23 cellular contexts compared by ENCODE assay signal in genomic region chr2:233012301-233012971, GRCh38. TPM values are rescaled to one million over a fixed set of nuclear protein-coding genes. Genes with fewer than 3 reads are reported as not detected.
DNase-seq lines count a peak whose midpoint lies in the region; ATAC-seq, FAIRE-seq and TF ChIP-seq lines count a peak whose summit lies in the region.
"Had no signal": no experiment of that assay in that cellular context is flagged by ENCODE, and none has a peak within 500 bp of the region (broad histone marks: within the 10 kb centered on the region; RNA-seq: fewer than 3 reads in every experiment).

No MANE protein-coding gene starts in this region.

- H3K9ac ChIP-seq in endodermal cell (ENCODE audit: extremely low read depth, low read length, poor library complexity, severe bottlenecking) (no peak overlapping the region), mucosa of stomach (ENCODE audit: low read length) (peak overlapping the region; percentile 82)

- no peak overlapping the region for H3K27ac ChIP-seq in endodermal cell (ENCODE audit: low read depth, low read length)
- H3K27ac ChIP-seq in upper lobe of right lung = no peak overlapping the region
- H3K27ac ChIP-seq: 22Rv1 had no signal

- intact Hi-C loops in upper lobe of right lung (cut with DNase I) = no loop called here

- no peak for ATAC-seq in activated CD4-positive, CD25-positive, alpha-beta regulatory T cell treated with anti-CD3 and anti-CD28 coated beads, Interleukin-2, amount 50 U/mL, for 24 hours
- ATAC-seq in upper lobe of right lung = peak; percentile 51
- ATAC-seq: activated CD4-positive, alpha-beta T cell treated with anti-CD3 and anti-CD28 coated beads for 36 hours; left cardiac atrium had no signal

- H3K4me1 ChIP-seq in endodermal cell (ENCODE audit: control insufficient read depth, insufficient read depth, low read length) (no peaks in the 10 kb centered on the region), mucosa of stomach (ENCODE audit: control insufficient read depth, insufficient read depth, low read length) (peaks cover 20% of the 10 kb centered on the region), upper lobe of right lung (peaks cover 3% of the 10 kb centered on the region)

- no peaks in the 10 kb centered on the region for H3K9me3 Mint-ChIP-seq in endodermal cell

- TF ChIP-seq CTCF in endodermal cell (conservative IDR thresholded peaks at IDR 0.05) = no peak
- no peak for TF ChIP-seq CTCF in upper lobe of right lung (IDR thresholded peaks at IDR 0.05)

- H3K36me3 Mint-ChIP-seq in endodermal cell (ENCODE audit: low read depth) = no peaks in the 10 kb centered on the region

- H3K4me3 ChIP-seq in endodermal cell (ENCODE audit: low read length) (no peak overlapping the region), mucosa of stomach (ENCODE audit: low read length) (peak overlapping the region; percentile 75), upper lobe of right lung (no peak overlapping the region)
- H3K4me3 ChIP-seq: MG63, smooth muscle cell had no signal

- H3K27me3 Mint-ChIP-seq in endodermal cell (ENCODE audit: insufficient read depth) = peaks cover 14% of the 10 kb centered on the region

- H3K36me3 ChIP-seq in endodermal cell (ENCODE audit: control insufficient read depth, insufficient read depth, low read length) = no peaks in the 10 kb centered on the region
- peaks cover 8% of the 10 kb centered on the region for H3K36me3 ChIP-seq in mucosa of stomach (ENCODE audit: control insufficient read depth, insufficient read depth, low read length)
- no peaks in the 10 kb centered on the region for H3K36me3 ChIP-seq in upper lobe of right lung
- H3K36me3 ChIP-seq: MG63 had no signal

- no peaks in the 10 kb centered on the region for H3K9me3 ChIP-seq in endodermal cell (ENCODE audit: control insufficient read depth, low read length)
- no peaks in the 10 kb centered on the region for H3K9me3 ChIP-seq in mucosa of stomach (ENCODE audit: control insufficient read depth, low read length)
- H3K9me3 ChIP-seq in upper lobe of right lung = no peaks in the 10 kb centered on the region
- H3K9me3 ChIP-seq: MG63 had no signal

- H3K27ac Mint-ChIP-seq in endodermal cell = no peak overlapping the region
- H3K27ac Mint-ChIP-seq: activated CD4-positive, alpha-beta T cell treated with anti-CD3 and anti-CD28 coated beads for 36 hours had no signal

- H3K4me1 Mint-ChIP-seq in endodermal cell = no peaks in the 10 kb centered on the region
- H3K4me1 Mint-ChIP-seq: activated CD4-positive, alpha-beta T cell treated with anti-CD3 and anti-CD28 coated beads for 36 hours had no signal

- H3K27me3 ChIP-seq in endodermal cell (ENCODE audit: control insufficient read depth, insufficient read depth, low read length, poor library complexity, severe bottlenecking) (no peaks in the 10 kb centered on the region), mucosa of stomach (ENCODE audit: control insufficient read depth, insufficient read depth, low read length) (no peaks in the 10 kb centered on the region), upper lobe of right lung (no peaks in the 10 kb centered on the region)
- H3K27me3 ChIP-seq: MG63 had no signal

- 83 to 90% methylated on average over 7 to 12 of the region's 12 CpGs for whole genome bisulfite sequencing in endodermal cell (ENCODE audit: insufficient coverage in 1 of 2, insufficient read length in 1 of 2), 2 experiments

- no peak overlapping the region for H3K4me3 Mint-ChIP-seq in endodermal cell
- H3K4me3 Mint-ChIP-seq: activated CD4-positive, alpha-beta T cell treated with anti-CD3 and anti-CD28 coated beads for 36 hours had no signal

- FAIRE-seq in HTR-8/SVneo (lab: Jason Lieb, UNC) = no peak
- FAIRE-seq: astrocyte had no signal

- DNase-seq in activated CD4-positive, CD25-positive, alpha-beta regulatory T cell treated with anti-CD3 and anti-CD28 coated beads, Interleukin-2, amount 50 U/mL, for 72 hours = peak; percentile 7
- DNase-seq in endodermal cell = peak; percentile 28
- no peak for DNase-seq in upper lobe of right lung
- DNase-seq in activated naive CD4-positive, alpha-beta T cell treated with anti-CD3 and anti-CD28 coated beads, Interleukin-2, amount 50 U/mL, for 16 hours = no peak
- no peak for DNase-seq in HTR-8/SVneo (ENCODE audit: insufficient read length, low spot score)
- no peak for DNase-seq in ecto neural progenitor cell (ENCODE audit: low spot score)
- DNase-seq: activated CD4-positive, alpha-beta T cell treated with anti-CD3 and anti-CD28 coated beads for 36 hours; activated CD8-positive, alpha-beta memory T cell treated with anti-CD3 and anti-CD28 coated beads, Interleukin-2, amount 50 U/mL, for 4 hours; activated naive CD4-positive, alpha-beta T cell treated with Interleukin-2 at 50 U/mL for 16 hours; DMS 273 treated with DMSO at 0.1 percent for 48 hours; foreskin melanocyte; left cardiac atrium; MG63; NCI-H1694; stimulated activated CD8-positive, alpha-beta memory T cell treated with anti-CD3 and anti-CD28 coated beads, Interleukin-4, amount 100 ng/mL, for 48 hours; T-helper 9 cell had no signal

RNA-seq across cellular contexts. Expression of gene NGEF, which starts 0.6 kb away (rescaled TPM):
- total RNA-seq in endodermal cell (1 to 10 TPM; 1.8 to 2.9 TPM), upper lobe of right lung (not detected)
- polyA plus RNA-seq in endodermal cell (2013, experiment 1 of 2) = 2.1 TPM
- 3.7 TPM for polyA plus RNA-seq in endodermal cell (2013, experiment 2 of 2)
- total RNA-seq: smooth muscle cell had no signal

RNA-seq across cellular contexts. Expression of gene NEU2, which starts 20.0 kb away (rescaled TPM):
- total RNA-seq in endodermal cell (not detected), upper lobe of right lung (not detected)
- not detected for polyA plus RNA-seq in endodermal cell (2013, experiment 1 of 2)
- not detected for polyA plus RNA-seq in endodermal cell (2013, experiment 2 of 2)
- total RNA-seq: activated CD4-positive, alpha-beta T cell treated with anti-CD3 and anti-CD28 coated beads for 36 hours; astrocyte; epithelial cell of proximal tubule; left cardiac atrium had no signal
- polyA plus RNA-seq: BJ, smooth muscle cell had no signal

RNA-seq across cellular contexts. Expression of gene INPP5D, which starts 47.7 kb away (rescaled TPM):
- total RNA-seq in endodermal cell = 1 to 10 TPM in 1 of 2 donors, under 1 TPM in 1; 0.66 to 3.0 TPM
- polyA plus RNA-seq in endodermal cell (2013, experiment 1 of 2) = 4.5 TPM
- 3.7 TPM for polyA plus RNA-seq in endodermal cell (2013, experiment 2 of 2)
- 33.3 TPM for total RNA-seq in upper lobe of right lung

Comparison
In these comparisons a context has a peak if more than half of its experiments do, and no peak if none do; other contexts are left out.
1. DNase-seq: peak in activated CD4-positive, CD25-positive, alpha-beta regulatory T cell treated with anti-CD3 and anti-CD28 coated beads, Interleukin-2, amount 50 U/mL, for 72 hours (single experiment) and endodermal cell (single experiment); none in upper lobe of right lung (single experiment), activated naive CD4-positive, alpha-beta T cell treated with anti-CD3 and anti-CD28 coated beads, Interleukin-2, amount 50 U/mL, for 16 hours (single experiment), HTR-8/SVneo (single experiment) and ecto neural progenitor cell (single experiment).